23 cellular contexts compared by ENCODE assay signal in the genomic region with DNA sequence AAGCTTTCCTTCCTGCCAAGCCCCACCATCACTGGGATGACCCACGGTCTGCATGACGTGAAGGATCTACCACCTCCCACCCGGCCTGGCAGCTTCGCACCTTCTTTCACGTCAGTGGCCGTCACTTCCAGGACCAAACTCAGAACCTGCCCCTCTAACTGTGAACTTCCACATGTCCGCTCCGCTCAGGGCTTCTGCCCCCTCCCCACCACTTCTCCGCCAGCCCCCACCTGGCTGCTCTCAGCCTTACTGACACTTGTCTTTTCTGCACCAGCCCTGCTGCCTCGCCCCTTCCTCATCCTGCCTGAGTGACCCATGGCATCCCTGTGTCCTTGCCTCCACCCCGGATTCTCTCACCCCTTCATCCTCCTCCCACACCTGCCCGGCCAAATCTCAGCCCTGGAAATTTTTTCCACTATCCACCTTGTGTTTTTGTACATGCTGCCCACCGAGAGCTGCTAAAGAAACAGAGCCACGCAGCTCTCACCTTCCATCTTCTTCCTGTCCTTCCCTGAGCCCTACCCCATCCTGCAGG. TPM values are rescaled to one million over a fixed set of nuclear protein-coding genes. Genes with fewer than 3 reads are reported as not detected.
DNase-seq lines count a peak whose midpoint lies in the region; ATAC-seq, FAIRE-seq and TF ChIP-seq lines count a peak whose summit lies in the region.
"Had no signal": no experiment of that assay in that cellular context is flagged by ENCODE, and none has a peak within 500 bp of the region (broad histone marks: within the 10 kb centered on the region; RNA-seq: fewer than 3 reads in every experiment).

No MANE protein-coding gene starts in this region.

- H3K36me3 ChIP-seq in kidney (ENCODE audit: control insufficient read depth in 1 of 2, insufficient read depth in 2 of 2, low read length in 2 of 2), result peaks cover 0 to 4% of the 10 kb centered on the region in 2 donors
- H3K36me3 ChIP-seq in osteoblast (ENCODE audit: insufficient read depth, low read length), result no peaks in the 10 kb centered on the region
- H3K36me3 ChIP-seq: BLaER1 had no signal

- H3K4me1 ChIP-seq in kidney (ENCODE audit: control insufficient read depth in 1 of 2, insufficient read depth in 1 of 2, low read depth in 1 of 2, low read length in 2 of 2) (peaks cover 0 to 5% of the 10 kb centered on the region in 2 donors), osteoblast (ENCODE audit: insufficient read depth, low read length) (peaks cover 16% of the 10 kb centered on the region)

- FAIRE-seq in kidney (lab: Jason Lieb, UNC), result no peak
- FAIRE-seq: A204.1, D721Med had no signal

- H3K9ac ChIP-seq in kidney (ENCODE audit: low read length in 2 of 2), result no peak overlapping the region
- H3K9ac ChIP-seq: BLaER1 had no signal

- no peak overlapping the region for H3K4me3 ChIP-seq in kidney (ENCODE audit: low read length in 2 of 2)
- no peak overlapping the region for H3K4me3 ChIP-seq in osteoblast (ENCODE audit: insufficient read depth, low read length)
- H3K4me3 ChIP-seq: BLaER1, GM23338, SK-N-MC had no signal

- no peaks in the 10 kb centered on the region for H4K20me1 ChIP-seq in osteoblast (ENCODE audit: insufficient read depth, low read length)
- H4K20me1 ChIP-seq: BLaER1 had no signal

- H3K4me3 Mint-ChIP-seq in natural killer cell treated with Interleukin-12 subunit alpha and Interleukin-12 subunit beta and Interleukin-15 and Interleukin-18, amount 100 ng/mL, for 72 hours, result no peak overlapping the region
- H3K4me3 Mint-ChIP-seq in natural killer cell (no peak overlapping the region), mesothelial cell of epicardium (no peak overlapping the region), endothelial cell (ENCODE audit: unreplicated experiment) (no peak overlapping the region)
- H3K4me3 Mint-ChIP-seq: CD4-positive, CD25-positive, alpha-beta regulatory T cell; GM23338 had no signal

- no peaks in the 10 kb centered on the region for H3K9me3 Mint-ChIP-seq in natural killer cell treated with Interleukin-12 subunit alpha and Interleukin-12 subunit beta and Interleukin-15 and Interleukin-18, amount 100 ng/mL, for 72 hours
- H3K9me3 Mint-ChIP-seq in natural killer cell (no peaks in the 10 kb centered on the region), mesothelial cell of epicardium (no peaks in the 10 kb centered on the region), endothelial cell (ENCODE audit: unreplicated experiment) (no peaks in the 10 kb centered on the region)
- H3K9me3 Mint-ChIP-seq: GM23338 had no signal

- intact Hi-C loops in natural killer cell (cut with micrococcal nuclease), result no loop called here
- intact Hi-C loops in kidney (cut with DNase I), result no loop called here

- H3K27me3 ChIP-seq in osteoblast (ENCODE audit: insufficient read depth, low read length), result peaks cover 4% of the 10 kb centered on the region
- H3K27me3 ChIP-seq: BLaER1 had no signal

- H3K27me3 Mint-ChIP-seq in natural killer cell treated with Interleukin-12 subunit alpha and Interleukin-12 subunit beta and Interleukin-15 and Interleukin-18, amount 100 ng/mL, for 72 hours, result peaks cover 5 to 18% of the 10 kb centered on the region in 2 donors
- peaks cover 0 to 6% of the 10 kb centered on the region in 2 donors for H3K27me3 Mint-ChIP-seq in natural killer cell (ENCODE audit: low read depth in 2 of 2)
- H3K27me3 Mint-ChIP-seq in mesothelial cell of epicardium (ENCODE audit: low read depth), result peaks cover 26% of the 10 kb centered on the region
- H3K27me3 Mint-ChIP-seq in endothelial cell (ENCODE audit: unreplicated experiment), result peaks cover 13% of the 10 kb centered on the region

- no peak for TF ChIP-seq CTCF in natural killer cell (IDR thresholded peaks at IDR 0.05)
- no peak for TF ChIP-seq CTCF in kidney (IDR thresholded peaks at IDR 0.05; ENCODE audit: borderline replicate concordance, extremely low read depth, insufficient read depth)
- TF ChIP-seq CTCF in osteoblast (IDR thresholded peaks at IDR 0.05; ENCODE audit: extremely low read depth, low read depth, low read length), result no peak
- TF ChIP-seq CTCF in mesothelial cell of epicardium (IDR thresholded peaks at IDR 0.05; ENCODE audit: unreplicated experiment), result no peak
- TF ChIP-seq CTCF in endothelial cell (IDR thresholded peaks at IDR 0.05; ENCODE audit: unreplicated experiment), result no peak

- H3K79me2 ChIP-seq in osteoblast (ENCODE audit: insufficient read depth, low read length), result no peaks in the 10 kb centered on the region

- H3K9me3 ChIP-seq in kidney (ENCODE audit: control insufficient read depth in 1 of 2, low read length in 2 of 2), result no peaks in the 10 kb centered on the region
- H3K9me3 ChIP-seq in osteoblast (ENCODE audit: low read depth, low read length), result no peaks in the 10 kb centered on the region
- H3K9me3 ChIP-seq: BLaER1 had no signal

- peak; percentile 37 for DNase-seq in natural killer cell treated with Interleukin-12 subunit alpha and Interleukin-12 subunit beta and Interleukin-15 and Interleukin-18, amount 100 ng/mL, for 72 hours (ENCODE audit: low spot score)
- DNase-seq in natural killer cell (no peak), kidney (peak; percentile 62), osteoblast (ENCODE audit: insufficient read length, low spot score, missing footprints) (peak; percentile 53), mesothelial cell of epicardium (ENCODE audit: low spot score in 2 of 2, unreplicated experiment in 2 of 2) (no peak), endothelial cell (ENCODE audit: low spot score) (no peak)
- DNase-seq: CD4-positive, CD25-positive, alpha-beta regulatory T cell; NCI-H1048; NCI-H1417; NCI-H1694; NCI-H2081; NCI-H2171; NCI-H510A; RPMI8226; SIG-M5 had no signal

- H3K4me1 Mint-ChIP-seq in natural killer cell treated with Interleukin-12 subunit alpha and Interleukin-12 subunit beta and Interleukin-15 and Interleukin-18, amount 100 ng/mL, for 72 hours (ENCODE audit: low read depth in 2 of 2), result peaks cover 16% of the 10 kb centered on the region in 2 donors
- peaks cover 12 to 26% of the 10 kb centered on the region in 2 donors for H3K4me1 Mint-ChIP-seq in natural killer cell
- peaks cover 1% of the 10 kb centered on the region for H3K4me1 Mint-ChIP-seq in mesothelial cell of epicardium
- H3K4me1 Mint-ChIP-seq in endothelial cell (ENCODE audit: unreplicated experiment), result peaks cover 24% of the 10 kb centered on the region

- no peak overlapping the region for H3K4me2 ChIP-seq in osteoblast (ENCODE audit: insufficient read depth, low read length)
- H3K4me2 ChIP-seq: BLaER1, GM23338 had no signal

- H3K36me3 Mint-ChIP-seq in natural killer cell treated with Interleukin-12 subunit alpha and Interleukin-12 subunit beta and Interleukin-15 and Interleukin-18, amount 100 ng/mL, for 72 hours, result no peaks in the 10 kb centered on the region
- H3K36me3 Mint-ChIP-seq in natural killer cell, result no peaks in the 10 kb centered on the region
- no peaks in the 10 kb centered on the region for H3K36me3 Mint-ChIP-seq in mesothelial cell of epicardium
- H3K36me3 Mint-ChIP-seq in endothelial cell (ENCODE audit: low read depth, unreplicated experiment), result no peaks in the 10 kb centered on the region
- H3K36me3 Mint-ChIP-seq: CD4-positive, CD25-positive, alpha-beta regulatory T cell had no signal

- H3K27ac Mint-ChIP-seq in natural killer cell treated with Interleukin-12 subunit alpha and Interleukin-12 subunit beta and Interleukin-15 and Interleukin-18, amount 100 ng/mL, for 72 hours, result no peak overlapping the region
- H3K27ac Mint-ChIP-seq in natural killer cell (no peak overlapping the region), mesothelial cell of epicardium (no peak overlapping the region), endothelial cell (ENCODE audit: unreplicated experiment) (no peak overlapping the region)
- H3K27ac Mint-ChIP-seq: CD4-positive, CD25-positive, alpha-beta regulatory T cell; GM23338 had no signal

- H3K27ac ChIP-seq in kidney (ENCODE audit: low read depth in 2 of 2, low read length in 2 of 2), result peak overlapping the region in 1 of 2 donors; percentile 43
- H3K27ac ChIP-seq in osteoblast (ENCODE audit: low read depth, low read length), result no peak overlapping the region
- H3K27ac ChIP-seq: BLaER1, HL-60, SK-N-MC had no signal

- no peak for ATAC-seq in natural killer cell treated with Interleukin-12 subunit alpha and Interleukin-12 subunit beta and Interleukin-15 and Interleukin-18, amount 100 ng/mL, for 72 hours
- no peak for ATAC-seq in natural killer cell
- ATAC-seq in HG03520 (IDR thresholded peaks at IDR 0.05; ENCODE audit: unreplicated experiment), result no peak
- ATAC-seq: GM23338 had no signal

- H2AFZ ChIP-seq in osteoblast (ENCODE audit: low read length), result no peak overlapping the region
- H2AFZ ChIP-seq: GM23338 had no signal

RNA-seq across cellular contexts. Expression of gene PIMREG, which starts 14.2 kb away (rescaled TPM):
- total RNA-seq in natural killer cell treated with Interleukin-12 subunit alpha and Interleukin-12 subunit beta and Interleukin-15 and Interleukin-18, amount 100 ng/mL, for 72 hours, result 1 to 10 TPM; 3.9 to 9.2 TPM
- total RNA-seq in natural killer cell, result 1 to 10 TPM in 1 of 3 donors, under 1 TPM in 2; 0.73 to 1.4 (median 0.78) TPM
- total RNA-seq in kidney, result 1.7 TPM
- polyA plus RNA-seq in kidney (ENCODE audit: insufficient read depth, low read depth, low replicate concordance), result not detected
- total RNA-seq in osteoblast, result 3.5 and 5.1 TPM in 2 replicates
- total RNA-seq in mesothelial cell of epicardium, result 12.1 to 13.9 TPM (median 12.2 TPM) in 3 replicates
- 9.1 TPM for total RNA-seq in endothelial cell (ENCODE audit: unreplicated experiment)
- total RNA-seq: CD4-positive, CD25-positive, alpha-beta regulatory T cell had no signal

RNA-seq across cellular contexts. Expression of gene AIPL1, which starts 23.6 kb away (rescaled TPM):
- total RNA-seq in natural killer cell treated with Interleukin-12 subunit alpha and Interleukin-12 subunit beta and Interleukin-15 and Interleukin-18, amount 100 ng/mL, for 72 hours, result not detected
- total RNA-seq in natural killer cell, result not detected
- total RNA-seq in kidney, result not detected
- polyA plus RNA-seq in kidney (ENCODE audit: insufficient read depth, low read depth, low replicate concordance), result not detected
- total RNA-seq in osteoblast, result not detected in 2 replicates
- total RNA-seq in mesothelial cell of epicardium, result not detected in 3 replicates
- total RNA-seq in endothelial cell (ENCODE audit: unreplicated experiment), result not detected
- total RNA-seq: CD4-positive, CD25-positive, alpha-beta regulatory T cell had no signal
- polyA plus RNA-seq: AG04450; CD4-positive, CD25-positive, alpha-beta regulatory T cell had no signal

Comparison
In these comparisons a context has a peak if more than half of its experiments do, and no peak if none do; other contexts are left out.
1. DNase-seq: peak in natural killer cell treated with Interleukin-12 subunit alpha and Interleukin-12 subunit beta and Interleukin-15 and Interleukin-18, amount 100 ng/mL, for 72 hours (single experiment), kidney (single experiment) and osteoblast (single experiment); none in natural killer cell (single experiment), mesothelial cell of epicardium (0 of 2) and endothelial cell (single experiment).